Comparison of ENCODE assay signal across 8 cellular contexts in the genomic region with DNA sequence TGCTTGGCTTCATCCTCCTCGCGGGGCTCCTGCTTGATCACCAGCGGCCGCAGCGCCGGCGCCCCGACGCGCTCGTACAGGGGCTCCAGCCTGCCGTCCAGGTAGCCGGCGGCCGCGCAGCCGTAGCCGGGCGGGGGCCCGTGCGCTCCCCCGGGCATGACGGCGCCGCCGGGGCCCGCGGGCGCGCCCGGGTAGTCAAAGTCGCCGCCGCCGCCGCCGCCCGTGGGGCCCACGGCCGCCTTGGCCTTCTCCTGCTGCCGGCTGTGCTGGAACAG. TPM values are rescaled to one million over a fixed set of nuclear protein-coding genes. Genes with fewer than 3 reads are reported as not detected.
DNase-seq lines count a peak whose midpoint lies in the region; ATAC-seq and TF ChIP-seq lines count a peak whose summit lies in the region.

No MANE protein-coding gene starts in this region.

- H3K36me3 ChIP-seq in ACC112 (ENCODE audit: insufficient read depth, low read length) (no peaks in the 10 kb centered on the region), IMR-90 (ENCODE audit: control insufficient read depth, insufficient read depth, low read length) (no peaks in the 10 kb centered on the region), neural progenitor cell (no peaks in the 10 kb centered on the region)

- dilution Hi-C loops in IMR-90 (cut with HindIII; ENCODE audit: low sequenced_read_pairs, unreplicated experiment): no loop called here

- H3K23ac ChIP-seq in IMR-90 (ENCODE audit: low read depth, low read length): no peak overlapping the region

- no peak for TF ChIP-seq RAD21 in IMR-90 (IDR thresholded peaks at IDR 0.05; ENCODE audit: low read length)

- H2AFZ ChIP-seq in ACC112 (ENCODE audit: low read length, unreplicated experiment) (no peak overlapping the region), IMR-90 (replicated peaks; ENCODE audit: low read length, poor library complexity) (peak overlapping the region; percentile 90), neural progenitor cell (replicated peaks) (peak overlapping the region; percentile 68)

- ATAC-seq in IMR-90 (ENCODE audit: low read depth) (no peak), HG03432 (IDR thresholded peaks at IDR 0.05; ENCODE audit: unreplicated experiment) (no peak)
- no peak for ATAC-seq in activated naive CD8-positive, alpha-beta T cell treated with anti-CD3 and anti-CD28 coated beads, Interleukin-2, amount 50 U/mL, for 24 hours

- no peaks in the 10 kb centered on the region for H3K36me3 Mint-ChIP-seq in neural progenitor cell
- no peaks in the 10 kb centered on the region for H3K36me3 Mint-ChIP-seq in activated naive CD8-positive, alpha-beta T cell treated with anti-CD3 and anti-CD28 coated beads, Interleukin-2, amount 50 U/mL, for 24 hours (ENCODE audit: low read depth)

- intact Hi-C loops in IMR-90 (cut with micrococcal nuclease): loop anchor here (5.0 kb wide), 2 partner anchors 65 to 70 kb away; partner anchors contain the start of gene CEBPG

- TF ChIP-seq POLR2A in IMR-90 (IDR thresholded peaks at IDR 0.05; ENCODE audit: low read depth, low read length): no peak

- TF ChIP-seq CTCF in IMR-90 (conservative IDR thresholded peaks at IDR 0.05; ENCODE audit: low read depth, low read length) (no peak), epithelial cell of esophagus (IDR thresholded peaks at IDR 0.05; ENCODE audit: insufficient read depth, low read depth, low read length, missing control alignments) (no peak), neural progenitor cell (IDR thresholded peaks at IDR 0.05) (no peak)

- H3K27ac ChIP-seq in ACC112 (ENCODE audit: low read depth, low read length) (no peak overlapping the region), IMR-90 (ENCODE audit: insufficient read depth, low read length) (no peak overlapping the region), neural progenitor cell (no peak overlapping the region)

- H3K4me3 Mint-ChIP-seq in neural progenitor cell: no peak overlapping the region
- no peak overlapping the region for H3K4me3 Mint-ChIP-seq in activated naive CD8-positive, alpha-beta T cell treated with anti-CD3 and anti-CD28 coated beads, Interleukin-2, amount 50 U/mL, for 24 hours

- no peak overlapping the region for H3K56ac ChIP-seq in IMR-90 (ENCODE audit: extremely low read depth, insufficient read depth, low read length)

- H3K18ac ChIP-seq in IMR-90 (ENCODE audit: low read depth, low read length): no peak overlapping the region

- no peak overlapping the region for H4K5ac ChIP-seq in IMR-90 (ENCODE audit: low read depth, low read length)

- H2BK15ac ChIP-seq in IMR-90 (ENCODE audit: low read depth, low read length): no peak overlapping the region

- H4K91ac ChIP-seq in IMR-90 (ENCODE audit: insufficient read depth, low read depth, low read length): no peak overlapping the region

- H4K8ac ChIP-seq in IMR-90 (ENCODE audit: low read depth in 2 of 2, low read length in 2 of 2): no peak overlapping the region

- H2AK5ac ChIP-seq in IMR-90 (ENCODE audit: low read depth, low read length): no peak overlapping the region

- no peaks in the 10 kb centered on the region for H3K9me3 ChIP-seq in IMR-90 (ENCODE audit: control insufficient read depth, insufficient read depth, low read length)
- no peaks in the 10 kb centered on the region for H3K9me3 ChIP-seq in neural progenitor cell (ENCODE audit: low read depth)

- H3K9ac ChIP-seq in IMR-90 (ENCODE audit: low read depth, low read length) (no peak overlapping the region), neural progenitor cell (no peak overlapping the region)

- CTCF ChIA-PET in IMR-90 (lab: Yijun Ruan, JAX): interaction anchor here (0.7 kb wide), 1 partner anchor 17 kb away, joined by 3 read pairs; no protein-coding TSS in a partner anchor

- H2BK5ac ChIP-seq in IMR-90 (ENCODE audit: low read depth, low read length, poor library complexity, severe bottlenecking): no peak overlapping the region

- H2BK20ac ChIP-seq in IMR-90 (ENCODE audit: low read depth, low read length): no peak overlapping the region

- H3K4me1 Mint-ChIP-seq in neural progenitor cell: peaks cover 3% of the 10 kb centered on the region
- peaks cover 1% of the 10 kb centered on the region for H3K4me1 Mint-ChIP-seq in activated naive CD8-positive, alpha-beta T cell treated with anti-CD3 and anti-CD28 coated beads, Interleukin-2, amount 50 U/mL, for 24 hours

- H3K27ac Mint-ChIP-seq in neural progenitor cell: no peak overlapping the region
- no peak overlapping the region for H3K27ac Mint-ChIP-seq in activated naive CD8-positive, alpha-beta T cell treated with anti-CD3 and anti-CD28 coated beads, Interleukin-2, amount 50 U/mL, for 24 hours

- no peaks in the 10 kb centered on the region for H3K79me2 ChIP-seq in ACC112 (ENCODE audit: control insufficient read depth, insufficient read depth, low read length, unreplicated experiment)
- no peaks in the 10 kb centered on the region for H3K79me2 ChIP-seq in neural progenitor cell (ENCODE audit: low read depth)

- H4K20me1 ChIP-seq in IMR-90 (ENCODE audit: insufficient read depth, low read length): no peaks in the 10 kb centered on the region
- H4K20me1 ChIP-seq in neural progenitor cell (ENCODE audit: low read depth): peaks cover 24% of the 10 kb centered on the region

- WGBS in IMR-90 (ENCODE audit: extremely low coverage in 2 of 2, insufficient read length in 1 of 2), 2 experiments: 1% methylated on average over 40 of the region's 41 CpGs; no CpG with 5 or more reads in 1 of the 2 experiments

- no peaks in the 10 kb centered on the region for H3K4me1 ChIP-seq in ACC112 (ENCODE audit: control insufficient read depth, insufficient read depth, low read length, unreplicated experiment)
- no peaks in the 10 kb centered on the region for H3K4me1 ChIP-seq in IMR-90 (ENCODE audit: control insufficient read depth, insufficient read depth, low read length)
- H3K4me1 ChIP-seq in neural progenitor cell: peaks cover 16% of the 10 kb centered on the region

- no peaks in the 10 kb centered on the region for H3K9me1 ChIP-seq in IMR-90 (ENCODE audit: insufficient read depth, low read length)

- H2AK9ac ChIP-seq in IMR-90 (replicated peaks; ENCODE audit: low read depth, low read length, poor library complexity): peak overlapping the region; percentile 37

- H3K4ac ChIP-seq in IMR-90 (ENCODE audit: low read depth, low read length): no peak overlapping the region

- DNase-seq in IMR-90 (no peak), epithelial cell of esophagus (ENCODE audit: low read depth) (no peak), neural progenitor cell (ENCODE audit: low spot score) (peak; percentile 69), SKM-1 (lab: John Stamatoyannopoulos, UW; ENCODE audit: unreplicated experiment) (no peak), NCI-H82 (lab: John Stamatoyannopoulos, UW) (no peak)
- DNase-seq in activated naive CD8-positive, alpha-beta T cell treated with anti-CD3 and anti-CD28 coated beads, Interleukin-2, amount 50 U/mL, for 24 hours: no peak

- H2BK120ac ChIP-seq in IMR-90 (ENCODE audit: low read depth, low read length): no peak overlapping the region

- H3K9me3 Mint-ChIP-seq in neural progenitor cell: no peaks in the 10 kb centered on the region
- no peaks in the 10 kb centered on the region for H3K9me3 Mint-ChIP-seq in activated naive CD8-positive, alpha-beta T cell treated with anti-CD3 and anti-CD28 coated beads, Interleukin-2, amount 50 U/mL, for 24 hours

- H3F3A ChIP-seq in neural progenitor cell (ENCODE audit: low read depth): peaks cover 4% of the 10 kb centered on the region

- H3K79me1 ChIP-seq in IMR-90 (ENCODE audit: low read depth in 1 of 2, low read length in 2 of 2): no peaks in the 10 kb centered on the region

- in situ Hi-C loops in IMR-90 (cut with MboI; ENCODE audit: low sequenced_read_pairs): no loop called here

- peak overlapping the region; percentile 64 for H3K4me3 ChIP-seq in ACC112 (ENCODE audit: low read depth, low read length)
- H3K4me3 ChIP-seq in IMR-90 (ENCODE audit: insufficient read depth, low read depth, low read length): peak overlapping the region; percentile 11; the same call in 1 of the 2 replicates
- peak overlapping the region; percentile 68 for H3K4me3 ChIP-seq in epithelial cell of esophagus (ENCODE audit: low read length)
- peak overlapping the region; percentile 85 for H3K4me3 ChIP-seq in neural progenitor cell

- peaks cover 30% of the 10 kb centered on the region for H3K27me3 ChIP-seq in ACC112 (ENCODE audit: insufficient read depth, low read length)
- H3K27me3 ChIP-seq in IMR-90 (ENCODE audit: control insufficient read depth, insufficient read depth, low read length): peaks cover 67% of the 10 kb centered on the region
- H3K27me3 ChIP-seq in neural progenitor cell: peaks cover 61% of the 10 kb centered on the region

- no TSS peak for BruUV-seq in IMR-90 (replicated peaks; lab: Mats Ljungman, UMichigan)

- H3K4me2 ChIP-seq in IMR-90 (ENCODE audit: low read depth, low read length) (no peak overlapping the region), neural progenitor cell (peak overlapping the region; percentile 94)

- peaks cover 34% of the 10 kb centered on the region for H3K27me3 Mint-ChIP-seq in neural progenitor cell (ENCODE audit: insufficient read depth, low read depth)
- peaks cover 39% of the 10 kb centered on the region for H3K27me3 Mint-ChIP-seq in activated naive CD8-positive, alpha-beta T cell treated with anti-CD3 and anti-CD28 coated beads, Interleukin-2, amount 50 U/mL, for 24 hours

- POLR2A ChIA-PET in IMR-90 (lab: Charles Lee; ENCODE audit: unreplicated experiment): no interaction called here

- H3K14ac ChIP-seq in IMR-90 (replicated peaks; ENCODE audit: low read depth, low read length): no peak overlapping the region

TF ChIP-seq in IMR-90, 13 proteins besides CTCF, POLR2A, EP300 and RAD21 (continues in another document):
- no peak for TF ChIP-seq ELK1 (IDR thresholded peaks at IDR 0.05; ENCODE audit: borderline replicate concordance, low read depth, low read length)
- no peak for TF ChIP-seq CEBPB (IDR thresholded peaks at IDR 0.05; ENCODE audit: low read depth, low read length)
- TF ChIP-seq RCOR1 (IDR thresholded peaks at IDR 0.05; ENCODE audit: insufficient replicate concordance, low read length): no peak
- no peak for TF ChIP-seq SMC3 (IDR thresholded peaks at IDR 0.05; ENCODE audit: low read depth, low read length)
- TF ChIP-seq MXI1 (IDR thresholded peaks at IDR 0.05; ENCODE audit: borderline replicate concordance, low read depth, low read length): no peak

RNA-seq across cellular contexts. Expression of gene CEBPA, which starts 0.5 kb away (rescaled TPM):
- total RNA-seq in IMR-90 (2012; rRNA removed) (under 0.01 TPM in 1 of 2 replicates, not detected in the other), neural progenitor cell (ENCODE audit: low replicate concordance) (0.71 and 2.9 TPM in 2 replicates)
- polyA plus RNA-seq in IMR-90 (2012; rRNA removed): 0.04 and 0.09 TPM in 2 replicates
- polyA plus RNA-seq in IMR-90 (2012; cell fraction: cytosol; rRNA removed): 0.08 and 0.16 TPM in 2 replicates
- polyA plus RNA-seq in IMR-90 (2012; cell fraction: nucleus; rRNA removed; ENCODE audit: low replicate concordance): 0.10 and 0.15 TPM in 2 replicates

Comparison
In these comparisons a context has a peak if more than half of its experiments do, and no peak if none do; other contexts are left out.
1. H3K4me3 ChIP-seq: peak in every context shown above with its lines; median percentile 85 in neural progenitor cell; 68 in epithelial cell of esophagus; 64 in ACC112; 11 in IMR-90.